In the genomic region with DNA sequence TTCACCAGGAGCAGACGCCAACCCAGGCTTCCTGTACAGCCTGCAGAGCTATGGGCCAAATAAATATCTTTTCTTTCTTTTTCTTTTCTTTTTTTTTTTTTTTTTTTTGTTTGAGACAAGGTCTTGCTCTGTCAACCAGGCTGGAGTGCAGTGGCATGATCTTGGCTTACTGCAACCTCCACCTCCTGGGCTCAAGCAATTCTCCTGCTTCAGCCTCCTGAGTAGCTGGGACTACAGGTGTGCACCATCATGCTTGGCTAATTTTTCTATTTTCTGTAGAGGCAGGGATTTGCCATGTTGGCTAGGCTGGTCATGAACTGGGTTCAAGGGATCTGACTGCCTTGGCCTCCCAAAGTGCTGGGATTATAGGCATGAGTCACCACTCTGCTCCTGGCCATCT, we compare ENCODE assay signal across 6 cellular contexts.
A peak's percentile ranks its signal among the peaks of the same experiment; 100 is the strongest.
DNase-seq lines count a peak whose midpoint lies in the region; ATAC-seq, FAIRE-seq and TF ChIP-seq lines count a peak whose summit lies in the region.
"Not testable (repeated sequence)": the region's sequence is repeated elsewhere in the genome, so short reads cannot be mapped to it uniquely, and the experiment has no call there.

No MANE protein-coding gene starts in this region.

- H3K4me3 ChIP-seq in K562: not testable (repeated sequence)

- not testable (repeated sequence) for H4K5ac ChIP-seq in H9 (ENCODE audit: insufficient read length, low read depth, low read length)

- not testable (repeated sequence) for H3K4me2 ChIP-seq in H9 (ENCODE audit: insufficient read depth, insufficient read length, low read length); K562 (ENCODE audit: insufficient read depth, low read length)

- not testable (repeated sequence) for H4K8ac ChIP-seq in H9 (replicated peaks; ENCODE audit: insufficient read length, low read depth, low read length)

- not testable (repeated sequence) for H2BK5ac ChIP-seq in H9 (ENCODE audit: insufficient read length, low read length)

- not testable (repeated sequence) for H3K18ac ChIP-seq in H9 (ENCODE audit: insufficient read length, low read depth, low read length)

- H3K9me3 Mint-ChIP-seq in H9; activated CD4-positive, alpha-beta T cell treated with anti-CD3 and anti-CD28 coated beads for 36 hours (ENCODE audit: low read depth); activated naive CD4-positive, alpha-beta T cell treated with anti-CD3 and anti-CD28 coated beads, Interleukin-2, amount 10 ng/mL, durations not matched to agents 7 days and 5 days: not testable (repeated sequence)

- not testable (repeated sequence) for H2BK120ac ChIP-seq in H9 (ENCODE audit: low read depth, low read length, poor library complexity, severe bottlenecking)

- not testable (repeated sequence) for H3K4me1 Mint-ChIP-seq in H9; activated CD4-positive, alpha-beta T cell treated with anti-CD3 and anti-CD28 coated beads for 36 hours; activated naive CD4-positive, alpha-beta T cell treated with anti-CD3 and anti-CD28 coated beads, Interleukin-2, amount 10 ng/mL, durations not matched to agents 7 days and 5 days

- not testable (repeated sequence) for H2AK5ac ChIP-seq in H9 (ENCODE audit: insufficient read length, low read length)

- not testable (repeated sequence) for H3K23ac ChIP-seq in H9 (ENCODE audit: insufficient read length, low read depth, low read length)

- H3K4ac ChIP-seq in H9 (ENCODE audit: low read depth, low read length): not testable (repeated sequence)

- peak; percentile 49 for ATAC-seq in activated CD4-positive, alpha-beta T cell treated with anti-CD3 and anti-CD28 coated beads for 36 hours
- not testable (repeated sequence) for ATAC-seq in K562

- not testable (repeated sequence) for TF ChIP-seq EP300 in K562 (IDR thresholded peaks at IDR 0.05; ENCODE audit: low read length)

- not testable (repeated sequence) for H2BK20ac ChIP-seq in H9 (ENCODE audit: low read depth, low read length, poor library complexity, severe bottlenecking)

- not testable (repeated sequence) for H3K9me3 ChIP-seq in H9 (ENCODE audit: control insufficient read depth, low read depth, low read length); K562 (replicated peaks; ENCODE audit: control insufficient read depth, insufficient read depth, low read depth, low read length)

- not testable (repeated sequence) for H3K79me1 ChIP-seq in H9 (ENCODE audit: insufficient read depth, low read depth, low read length, poor library complexity, severe bottlenecking)

- no CpG with 5 or more reads among the region's 1 CpG for WGBS in H9 (ENCODE audit: extremely low coverage, insufficient read length, low lambda C conversion rate)
- 86% methylated on average over 1 of the region's 1 CpG for WGBS in K562 (ENCODE audit: insufficient coverage, low coverage, missing lambda C conversion rate)

- not testable (repeated sequence) for H3K56ac ChIP-seq in H9 (ENCODE audit: insufficient read length, low read depth, low read length)

- CTCF ChIA-PET in activated CD4-positive, alpha-beta T cell treated with anti-CD3 and anti-CD28 coated beads for 36 hours (lab: Charles Lee); activated naive CD4-positive, alpha-beta T cell treated with anti-CD3 and anti-CD28 coated beads, Interleukin-2, amount 10 ng/mL, durations not matched to agents 7 days and 5 days (lab: Charles Lee); K562 (lab: Yijun Ruan, JAX; ENCODE audit: low intra/inter-chr PET ratio): not testable (repeated sequence)

- BruUV-seq in K562 (replicated peaks; lab: Mats Ljungman, UMichigan): not testable (repeated sequence)

- in situ Hi-C loops in KBM-7 (cut with MboI; ENCODE audit: low pct_unique_long_range_greater_than_20kb, low sequenced_read_pairs); K562 (cut with MboI): not testable (repeated sequence)

- H3K27me3 Mint-ChIP-seq in H9 (ENCODE audit: low read depth); activated CD4-positive, alpha-beta T cell treated with anti-CD3 and anti-CD28 coated beads for 36 hours; activated naive CD4-positive, alpha-beta T cell treated with anti-CD3 and anti-CD28 coated beads, Interleukin-2, amount 10 ng/mL, durations not matched to agents 7 days and 5 days: not testable (repeated sequence)

- H3T11ph ChIP-seq in H9 (ENCODE audit: low read length): not testable (repeated sequence)

- not testable (repeated sequence) for H3K36me3 Mint-ChIP-seq in H9 (ENCODE audit: insufficient read depth in 1 of 3, low read depth in 3 of 3); activated CD4-positive, alpha-beta T cell treated with anti-CD3 and anti-CD28 coated beads for 36 hours (ENCODE audit: low read depth); activated naive CD4-positive, alpha-beta T cell treated with anti-CD3 and anti-CD28 coated beads, Interleukin-2, amount 10 ng/mL, durations not matched to agents 7 days and 5 days

- H4K91ac ChIP-seq in H9 (ENCODE audit: insufficient read length, low read depth, low read length): not testable (repeated sequence)

- not testable (repeated sequence) for H3K4me3 Mint-ChIP-seq in H9; activated CD4-positive, alpha-beta T cell treated with anti-CD3 and anti-CD28 coated beads for 36 hours; activated naive CD4-positive, alpha-beta T cell treated with anti-CD3 and anti-CD28 coated beads, Interleukin-2, amount 10 ng/mL, durations not matched to agents 7 days and 5 days

- intact Hi-C loops in activated CD4-positive, alpha-beta T cell treated with anti-CD3 and anti-CD28 coated beads for 36 hours (cut with DNase I, micrococcal nuclease); K562 (cut with micrococcal nuclease): not testable (repeated sequence)

- peak overlapping the region; percentile 4 to 90 (median 46); a peak in 2 of 7 replicates for H3K27ac Mint-ChIP-seq in H9
- not testable (repeated sequence) for H3K27ac Mint-ChIP-seq in activated CD4-positive, alpha-beta T cell treated with anti-CD3 and anti-CD28 coated beads for 36 hours; activated naive CD4-positive, alpha-beta T cell treated with anti-CD3 and anti-CD28 coated beads, Interleukin-2, amount 10 ng/mL, durations not matched to agents 7 days and 5 days

- H2AFZ ChIP-seq in H9 (ENCODE audit: low read length) (peak overlapping the region; percentile 94), K562 (ENCODE audit: low read depth, low read length) (peak overlapping the region; percentile 17; the same call in 1 of the 2 replicates)

- not testable (repeated sequence) for H3K27ac ChIP-seq in H9 (ENCODE audit: insufficient read length, low read depth, low read length); K562 (ENCODE audit: extremely low read depth, low read depth, low read length)

- DNase-seq in H9; activated CD4-positive, alpha-beta T cell treated with anti-CD3 and anti-CD28 coated beads for 36 hours; K562 (ENCODE audit: extremely low read depth in 1 of 4, low spot score in 3 of 4): not testable (repeated sequence)
- DNase-seq in KBM-7: peak; percentile 20
- DNase-seq in NCI-H69 (lab: John Stamatoyannopoulos, UW): peak; percentile 13
- peak; percentile 22 for DNase-seq in activated naive CD4-positive, alpha-beta T cell treated with anti-CD3 and anti-CD28 coated beads, Interleukin-2, amount 10 ng/mL, durations not matched to agents 7 days and 5 days

- POLR2A ChIA-PET in activated CD4-positive, alpha-beta T cell treated with anti-CD3 and anti-CD28 coated beads for 36 hours (lab: Charles Lee); K562 (lab: Yijun Ruan, JAX): not testable (repeated sequence)

- not testable (repeated sequence) for H3K9ac ChIP-seq in H9 (ENCODE audit: extremely low read depth, insufficient read length, low read length); K562 (ENCODE audit: insufficient read depth in 1 of 2, low read depth in 2 of 2, low read length in 2 of 2)

- H3K36me3 ChIP-seq in K562 (ENCODE audit: control insufficient read depth, insufficient read depth, low read length): not testable (repeated sequence)

- H2BK12ac ChIP-seq in H9 (ENCODE audit: insufficient read length, low read depth, low read length): not testable (repeated sequence)

- not testable (repeated sequence) for FAIRE-seq in K562 (lab: Jason Lieb, UNC)

- TF ChIP-seq RAD21 in K562 (CRISPR knock-in tag; conservative IDR thresholded peaks at IDR 0.05 in 1 of 2, IDR thresholded peaks at IDR 0.05 in 1 of 2): not testable (repeated sequence)

- H3K23me2 ChIP-seq in H9 (ENCODE audit: insufficient read length, low read depth, low read length, poor library complexity, severe bottlenecking): not testable (repeated sequence)

- not testable (repeated sequence) for H3K4me1 ChIP-seq in H9 (ENCODE audit: insufficient read depth, low read length); K562 (replicated peaks in 1 of 2; ENCODE audit: control insufficient read depth in 2 of 2, insufficient read depth in 2 of 2, low read length in 2 of 2)

- not testable (repeated sequence) for H2BK15ac ChIP-seq in H9 (ENCODE audit: low read depth, low read length)

- not testable (repeated sequence) for H3K9me1 ChIP-seq in K562 (ENCODE audit: control insufficient read depth, insufficient read depth, low read length)

- not testable (repeated sequence) for TF ChIP-seq CTCF in H9 (conservative IDR thresholded peaks at IDR 0.05); K562 (IDR thresholded peaks at IDR 0.05 in 2 of 3, conservative IDR thresholded peaks at IDR 0.05 in 1 of 3; ENCODE audit: insufficient read depth in 2 of 3, low read depth in 1 of 3, low read length in 3 of 3)

- H4K20me1 ChIP-seq in H9 (ENCODE audit: control insufficient read depth, insufficient read depth, insufficient read length); K562 (replicated peaks; ENCODE audit: control insufficient read depth, insufficient read depth, low read length): not testable (repeated sequence)

- not testable (repeated sequence) for H3K27me3 ChIP-seq in H9 (ENCODE audit: insufficient read depth, low read length); K562 (ENCODE audit: control insufficient read depth in 2 of 2, insufficient read depth in 2 of 2, low read length in 2 of 2)

- not testable (repeated sequence) for H3K14ac ChIP-seq in H9 (ENCODE audit: insufficient read depth, low read length)

- not testable (repeated sequence) for TF ChIP-seq POLR2A in K562 (conservative IDR thresholded peaks at IDR 0.05)

- H3K79me2 ChIP-seq in H9 (ENCODE audit: insufficient read depth, low read length); K562 (ENCODE audit: control insufficient read depth, insufficient read depth, low read length): not testable (repeated sequence)

TF ChIP-seq in K562, 482 proteins besides CTCF, POLR2A, EP300 and RAD21:
- TF ChIP-seq ZNF121 (CRISPR knock-in tag; conservative IDR thresholded peaks at IDR 0.05): peak; percentile 78
TF ChIP-seq in K562: peak in this region for 1; not testable (repeated sequence) for 481.
